ENCODE assay signal across 1 cellular context in the genomic region with DNA sequence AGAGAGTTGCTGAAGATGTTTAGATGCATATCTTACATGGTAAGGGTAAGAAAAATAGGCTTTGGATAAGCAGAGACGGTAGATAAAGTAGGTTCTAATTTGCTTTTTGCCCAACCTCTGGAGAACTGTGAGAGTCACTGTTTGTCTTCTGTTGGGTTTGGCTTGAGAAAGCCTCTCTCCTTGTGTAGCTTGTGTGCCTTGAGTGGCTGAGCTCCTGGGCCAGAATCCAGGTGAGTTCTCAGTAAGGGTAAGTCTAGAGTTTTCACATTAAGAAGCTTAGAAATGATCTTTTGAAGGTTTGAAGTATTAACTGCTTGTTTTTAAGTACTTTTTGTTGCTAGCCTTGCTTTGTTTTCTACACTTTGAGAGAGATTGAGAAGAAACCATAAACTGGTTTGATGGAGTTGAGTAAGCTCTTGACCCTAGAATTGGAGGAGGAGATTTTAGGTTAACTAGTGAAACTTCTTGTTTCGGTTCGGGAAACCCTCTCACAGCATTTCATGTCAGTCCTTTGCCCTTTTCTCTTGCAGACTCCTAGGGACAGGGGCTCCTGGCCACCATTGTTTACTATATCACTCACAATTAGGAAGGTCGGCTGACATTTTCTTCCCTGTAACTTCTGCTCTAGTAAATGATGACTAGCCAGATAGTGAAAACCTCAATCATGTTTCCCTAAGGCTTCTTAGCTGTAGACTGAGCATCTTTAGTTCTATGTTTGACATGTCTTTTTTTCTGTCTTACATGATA.
TF ChIP-seq lines count a peak whose summit lies in the region.

No MANE protein-coding gene starts in this region.

TF ChIP-seq in K562, 482 proteins besides CTCF, POLR2A, EP300 and RAD21 (continued from another document):
- TF ChIP-seq, protein P1, sequence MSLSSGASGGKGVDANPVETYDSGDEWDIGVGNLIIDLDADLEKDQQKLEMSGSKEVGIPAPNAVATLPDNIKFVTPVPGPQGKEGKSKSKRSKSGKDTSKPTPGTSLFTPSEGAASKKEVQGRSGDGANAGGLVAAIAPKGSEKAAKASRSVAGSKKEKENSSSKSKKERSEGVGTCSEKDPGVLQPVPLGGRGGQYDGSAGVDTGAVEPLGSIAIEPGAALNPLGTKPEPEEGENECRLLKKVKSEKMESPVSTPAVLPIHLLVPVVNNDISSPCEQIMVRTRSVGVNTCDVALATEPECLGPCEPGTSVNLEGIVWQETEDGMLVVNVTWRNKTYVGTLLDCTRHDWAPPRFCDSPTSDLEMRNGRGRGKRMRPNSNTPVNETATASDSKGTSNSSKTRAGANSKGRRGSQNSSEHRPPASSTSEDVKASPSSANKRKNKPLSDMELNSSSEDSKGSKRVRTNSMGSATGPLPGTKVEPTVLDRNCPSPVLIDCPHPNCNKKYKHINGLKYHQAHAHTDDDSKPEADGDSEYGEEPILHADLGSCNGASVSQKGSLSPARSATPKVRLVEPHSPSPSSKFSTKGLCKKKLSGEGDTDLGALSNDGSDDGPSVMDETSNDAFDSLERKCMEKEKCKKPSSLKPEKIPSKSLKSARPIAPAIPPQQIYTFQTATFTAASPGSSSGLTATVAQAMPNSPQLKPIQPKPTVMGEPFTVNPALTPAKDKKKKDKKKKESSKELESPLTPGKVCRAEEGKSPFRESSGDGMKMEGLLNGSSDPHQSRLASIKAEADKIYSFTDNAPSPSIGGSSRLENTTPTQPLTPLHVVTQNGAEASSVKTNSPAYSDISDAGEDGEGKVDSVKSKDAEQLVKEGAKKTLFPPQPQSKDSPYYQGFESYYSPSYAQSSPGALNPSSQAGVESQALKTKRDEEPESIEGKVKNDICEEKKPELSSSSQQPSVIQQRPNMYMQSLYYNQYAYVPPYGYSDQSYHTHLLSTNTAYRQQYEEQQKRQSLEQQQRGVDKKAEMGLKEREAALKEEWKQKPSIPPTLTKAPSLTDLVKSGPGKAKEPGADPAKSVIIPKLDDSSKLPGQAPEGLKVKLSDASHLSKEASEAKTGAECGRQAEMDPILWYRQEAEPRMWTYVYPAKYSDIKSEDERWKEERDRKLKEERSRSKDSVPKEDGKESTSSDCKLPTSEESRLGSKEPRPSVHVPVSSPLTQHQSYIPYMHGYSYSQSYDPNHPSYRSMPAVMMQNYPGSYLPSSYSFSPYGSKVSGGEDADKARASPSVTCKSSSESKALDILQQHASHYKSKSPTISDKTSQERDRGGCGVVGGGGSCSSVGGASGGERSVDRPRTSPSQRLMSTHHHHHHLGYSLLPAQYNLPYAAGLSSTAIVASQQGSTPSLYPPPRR (CRISPR knock-in tag; IDR thresholded peaks at IDR 0.05; ENCODE audit: borderline replicate concordance): no peak
- TF ChIP-seq MTF1 (CRISPR knock-in tag; IDR thresholded peaks at IDR 0.05; ENCODE audit: borderline replicate concordance) (no peak), JUN (IDR thresholded peaks at IDR 0.05; ENCODE audit: borderline replicate concordance, low read depth, low read length) (no peak), JUN (CRISPR knock-in tag; IDR thresholded peaks at IDR 0.05; ENCODE audit: borderline replicate concordance) (no peak)
- TF ChIP-seq, protein P2, sequence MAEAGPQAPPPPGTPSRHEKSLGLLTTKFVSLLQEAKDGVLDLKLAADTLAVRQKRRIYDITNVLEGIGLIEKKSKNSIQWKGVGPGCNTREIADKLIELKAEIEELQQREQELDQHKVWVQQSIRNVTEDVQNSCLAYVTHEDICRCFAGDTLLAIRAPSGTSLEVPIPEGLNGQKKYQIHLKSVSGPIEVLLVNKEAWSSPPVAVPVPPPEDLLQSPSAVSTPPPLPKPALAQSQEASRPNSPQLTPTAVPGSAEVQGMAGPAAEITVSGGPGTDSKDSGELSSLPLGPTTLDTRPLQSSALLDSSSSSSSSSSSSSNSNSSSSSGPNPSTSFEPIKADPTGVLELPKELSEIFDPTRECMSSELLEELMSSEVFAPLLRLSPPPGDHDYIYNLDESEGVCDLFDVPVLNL (CRISPR knock-in tag; IDR thresholded peaks at IDR 0.05; ENCODE audit: low read depth): no peak
